Comparison of ENCODE assay signal across 8 cellular contexts in genomic region chr7:65006094-65006992, GRCh38. TPM values are rescaled to one million over a fixed set of nuclear protein-coding genes. Genes with fewer than 3 reads are reported as not detected.
DNase-seq lines count a peak whose midpoint lies in the region; TF ChIP-seq lines count a peak whose summit lies in the region.

TSS of gene ERV3-1 (minus strand) at chr7:65006687. CDS start at chr7:64993026, 13,661 bp downstream.

- in situ Hi-C loops in endometrial microvascular endothelial cells (cut with HindIII; ENCODE audit: inconsistent ontology term, low pct_unique_long_range_greater_than_20kb, low sequenced_read_pairs): no loop called here

- TF ChIP-seq CTCF in GM20000 (IDR thresholded peaks at IDR 0.05; ENCODE audit: extremely low read depth, missing control alignments): no peak

- peak; percentile 92 for DNase-seq in COLO668 (lab: John Stamatoyannopoulos, UW; ENCODE audit: unreplicated experiment)
- DNase-seq in GM20000 (ENCODE audit: low spot score): peak; percentile 89
- DNase-seq in HT-29 (ENCODE audit: low spot score): peak; percentile 98
- peak; percentile 94 for DNase-seq in NOMO-1 treated with dmso at 0.1 percent for 144 hours (lab: John Stamatoyannopoulos, UW; ENCODE audit: unreplicated experiment)
- peak; percentile 85 for DNase-seq in activated CD8-positive, alpha-beta memory T cell treated with anti-CD3 and anti-CD28 coated beads, Interleukin-2, amount 50 U/mL, for 1 hour (ENCODE audit: extremely low read depth)
- peak; percentile 97 for DNase-seq in mesenteric fat pad (ENCODE audit: low spot score)
- peak; percentile 59 for DNase-seq in stimulated activated CD8-positive, alpha-beta memory T cell treated with anti-CD3 and anti-CD28 coated beads, Interleukin-15, amount 100 ng/mL, for 24 hours (ENCODE audit: low read depth)

RNA-seq across cellular contexts. Expression of gene ERV3-1, which starts in this region (rescaled TPM):
- 2.9 and 5.8 TPM in 2 replicates for total RNA-seq in HT-29 (2014; rRNA removed; shearing (Covaris generic))
- total RNA-seq in endometrial microvascular endothelial cells (ENCODE audit: inconsistent ontology term): 15.4 TPM
- total RNA-seq in mesenteric fat pad: 78.9 TPM

Comparison
In these comparisons a context has a peak if more than half of its experiments do, and no peak if none do; other contexts are left out.
1. Peak in every context shown above with its lines: DNase-seq.